In the genomic region with DNA sequence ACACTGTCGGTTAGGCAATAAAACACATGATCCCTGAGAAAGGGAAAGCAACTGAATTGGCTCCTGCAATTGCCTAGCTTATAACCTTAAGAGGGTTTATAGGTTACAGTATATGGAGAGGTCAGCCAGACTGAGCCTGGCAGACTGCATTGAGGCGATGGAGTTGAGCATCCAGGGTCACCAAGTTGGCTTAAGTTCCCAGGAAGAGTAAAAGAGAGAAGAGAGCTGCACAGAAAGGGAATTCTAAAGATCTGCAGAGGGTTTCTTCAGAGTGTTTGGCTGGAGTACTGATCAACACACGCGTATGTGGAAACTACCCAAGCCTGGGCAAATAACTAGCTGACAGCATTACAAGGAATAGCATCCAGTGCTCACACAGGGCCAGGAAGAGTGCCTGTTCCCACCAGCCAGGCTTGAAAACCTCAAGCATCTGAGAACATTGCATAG, we compare ENCODE assay signal across 16 cellular contexts. TPM values are rescaled to one million over a fixed set of nuclear protein-coding genes. Genes with fewer than 3 reads are reported as not detected.
DNase-seq lines count a peak whose midpoint lies in the region; ATAC-seq, FAIRE-seq and TF ChIP-seq lines count a peak whose summit lies in the region.
"Had no signal": no experiment of that assay in that cellular context is flagged by ENCODE, and none has a peak within 500 bp of the region (broad histone marks: within the 10 kb centered on the region; RNA-seq: fewer than 3 reads in every experiment).

No MANE protein-coding gene starts in this region.

- WGBS in urinary bladder = 28% methylated on average over 4 of the region's 4 CpGs

- no peaks in the 10 kb centered on the region for H4K20me1 ChIP-seq in osteoblast (ENCODE audit: insufficient read depth, low read length)
- H4K20me1 ChIP-seq: BLaER1 had no signal

- peaks cover 14% of the 10 kb centered on the region for H3K36me3 ChIP-seq in left ventricle myocardium inferior
- H3K36me3 ChIP-seq in osteoblast (ENCODE audit: insufficient read depth, low read length) = peaks cover 15% of the 10 kb centered on the region
- H3K36me3 ChIP-seq in urinary bladder (ENCODE audit: insufficient read depth) = peaks cover 1% of the 10 kb centered on the region

- H3K9me3 Mint-ChIP-seq in natural killer cell = no peaks in the 10 kb centered on the region
- H3K9me3 Mint-ChIP-seq: activated naive CD4-positive, alpha-beta T cell treated with anti-CD3 and anti-CD28 coated beads for 36 hours; brain had no signal

- H3K4me3 Mint-ChIP-seq in natural killer cell = no peak overlapping the region
- H3K4me3 Mint-ChIP-seq: activated naive CD4-positive, alpha-beta T cell treated with anti-CD3 and anti-CD28 coated beads for 36 hours had no signal

- H3K27ac ChIP-seq in coronary artery (peak overlapping the region; percentile 1 to 26), left ventricle myocardium inferior (replicated peaks) (peak overlapping the region; percentile 48), osteoblast (ENCODE audit: low read depth, low read length) (no peak overlapping the region), urinary bladder (ENCODE audit: low read depth) (peak overlapping the region; percentile 6)
- H3K27ac ChIP-seq: BLaER1 had no signal

- H3K4me1 ChIP-seq in left ventricle myocardium inferior (peaks cover 57% of the 10 kb centered on the region), osteoblast (ENCODE audit: insufficient read depth, low read length) (peaks cover 9% of the 10 kb centered on the region), urinary bladder (ENCODE audit: insufficient read depth) (no peaks in the 10 kb centered on the region)
- H3K4me1 ChIP-seq: BLaER1 had no signal

- peaks cover 30 to 32% of the 10 kb centered on the region in 2 donors for H3K4me1 Mint-ChIP-seq in natural killer cell

- H3K4me3 ChIP-seq in coronary artery = peak overlapping the region; percentile 32
- H3K4me3 ChIP-seq in left ventricle myocardium inferior = no peak overlapping the region
- no peak overlapping the region for H3K4me3 ChIP-seq in osteoblast (ENCODE audit: insufficient read depth, low read length)
- H3K4me3 ChIP-seq in urinary bladder (ENCODE audit: low read depth, low read length) = no peak overlapping the region
- H3K4me3 ChIP-seq: BLaER1, smooth muscle cell had no signal

- ATAC-seq in natural killer cell = no peak

- H3K9me3 ChIP-seq in left ventricle myocardium inferior (replicated peaks) = no peaks in the 10 kb centered on the region
- no peaks in the 10 kb centered on the region for H3K9me3 ChIP-seq in osteoblast (ENCODE audit: low read depth, low read length)
- H3K9me3 ChIP-seq: BLaER1 had no signal

- DNase-seq in coronary artery (ENCODE audit: low spot score) (no peak), left ventricle myocardium inferior (no peak), osteoblast (ENCODE audit: insufficient read length, low spot score, missing footprints) (no peak), natural killer cell (no peak), H54 (ENCODE audit: insufficient read length, low spot score) (no peak), SKM-1 (lab: John Stamatoyannopoulos, UW; ENCODE audit: unreplicated experiment) (no peak)
- DNase-seq: activated CD8-positive, alpha-beta memory T cell treated with anti-CD3 and anti-CD28 coated beads, Interleukin-2, amount 50 U/mL, for 4 hours; activated naive CD4-positive, alpha-beta T cell treated with anti-CD3 and anti-CD28 coated beads for 36 hours; DMS53; NCI-H1092; SHP77 treated with DMSO at 0.1 percent for 48 hours; stimulated activated naive CD4-positive, alpha-beta T cell had no signal

- TF ChIP-seq CTCF in coronary artery (IDR thresholded peaks at IDR 0.05) (no peak), left ventricle myocardium inferior (IDR thresholded peaks at IDR 0.05; ENCODE audit: borderline replicate concordance) (no peak), osteoblast (IDR thresholded peaks at IDR 0.05; ENCODE audit: extremely low read depth, low read depth, low read length) (no peak), natural killer cell (IDR thresholded peaks at IDR 0.05) (no peak)

- H3K27ac Mint-ChIP-seq in natural killer cell = no peak overlapping the region
- H3K27ac Mint-ChIP-seq: activated naive CD4-positive, alpha-beta T cell treated with anti-CD3 and anti-CD28 coated beads for 36 hours had no signal

- H3K27me3 Mint-ChIP-seq in natural killer cell (ENCODE audit: low read depth in 2 of 2) = no peaks in the 10 kb centered on the region
- H3K27me3 Mint-ChIP-seq: brain had no signal

- intact Hi-C loops in left ventricle myocardium inferior (cut with micrococcal nuclease) (no loop called here), natural killer cell (cut with micrococcal nuclease) (no loop called here)

- H3K27me3 ChIP-seq in left ventricle myocardium inferior (ENCODE audit: low read depth) (no peaks in the 10 kb centered on the region), osteoblast (ENCODE audit: insufficient read depth, low read length) (no peaks in the 10 kb centered on the region)
- H3K27me3 ChIP-seq: BLaER1 had no signal

- H3K79me2 ChIP-seq in osteoblast (ENCODE audit: insufficient read depth, low read length) = peaks cover 25% of the 10 kb centered on the region

- H3K4me2 ChIP-seq in osteoblast (ENCODE audit: insufficient read depth, low read length) = no peak overlapping the region
- H3K4me2 ChIP-seq: BLaER1, smooth muscle cell had no signal

- H3K36me3 Mint-ChIP-seq in natural killer cell = peaks cover 20% of the 10 kb centered on the region

- FAIRE-seq in H54 (lab: Jason Lieb, UNC) = no peak

- TF ChIP-seq POLR2A in H54 (IDR thresholded peaks at IDR 0.05; ENCODE audit: low read depth, low read length) = no peak

- peak overlapping the region; percentile 5 for H2AFZ ChIP-seq in osteoblast (ENCODE audit: low read length)

RNA-seq across cellular contexts. Expression of a gene that starts 11.2 kb away (rescaled TPM):
- total RNA-seq in left ventricle myocardium inferior = 28.9 TPM
- 26.8 and 28.0 TPM in 2 replicates for total RNA-seq in osteoblast
- 53.1 TPM for total RNA-seq in urinary bladder
- polyA plus RNA-seq in urinary bladder = 20.6 TPM
- 10 to 100 TPM; 15.5 to 21.4 (median 19.4) TPM for total RNA-seq in natural killer cell

RNA-seq across cellular contexts. Expression of a gene that starts 11.7 kb away (rescaled TPM):
- total RNA-seq in left ventricle myocardium inferior (308 TPM), osteoblast (45.4 and 52.8 TPM in 2 replicates), urinary bladder (70.1 TPM), natural killer cell (10 to 100 TPM; 15.3 to 21.0 (median 19.9) TPM)
- 68.9 TPM for polyA plus RNA-seq in urinary bladder
